Comparison of ENCODE assay signal across 26 cellular contexts in genomic region chr1:24081190-24081589, GRCh38. TPM values are rescaled to one million over a fixed set of nuclear protein-coding genes. Genes with fewer than 3 reads are reported as not detected.
"Had no signal": no experiment of that assay in that cellular context is flagged by ENCODE, and none has a peak within 500 bp of the region (broad histone marks: within the 10 kb centered on the region; RNA-seq: fewer than 3 reads in every experiment).

No MANE protein-coding gene starts in this region.

- H3K27ac Mint-ChIP-seq: activated CD8-positive, alpha-beta memory T cell treated with anti-CD3 and anti-CD28 coated beads, Interleukin-2, amount 10 ng/mL, durations not matched to agents 7 days and 5 days; activated naive CD4-positive, alpha-beta T cell treated with anti-CD3 and anti-CD28 coated beads, Interleukin-2, amount 50 U/mL, for 72 hours; activated naive CD8-positive, alpha-beta T cell treated with anti-CD3 and anti-CD28 coated beads, Interleukin-2, amount 50 U/mL, for 24 hours; activated T-cell treated with anti-CD3 and anti-CD28 coated beads, Interleukin-2, amount 50 U/mL, for 24 hours; T-helper 17 cell; WTC11 had no signal

- H3K36me3 ChIP-seq: ascending aorta, MG63, Peyer's patch had no signal

- H3K27ac ChIP-seq: ascending aorta, Peyer's patch, RWPE1 had no signal

- H3K9me3 ChIP-seq: ascending aorta, MG63, Peyer's patch had no signal

- DNase-seq: activated CD4-positive, alpha-beta T cell treated with anti-CD3 and anti-CD28 coated beads for 48 hours; activated CD4-positive, alpha-beta T cell treated with anti-CD3 and anti-CD28 coated beads, Interleukin-2, amount 50 U/mL, for 48 hours; activated CD4-positive, CD25-positive, alpha-beta regulatory T cell treated with anti-CD3 and anti-CD28 coated beads, Interleukin-2, amount 50 U/mL, for 72 hours; activated CD8-positive, alpha-beta memory T cell treated with anti-CD3 and anti-CD28 coated beads, Interleukin-2, amount 10 ng/mL, durations not matched to agents 7 days and 5 days; activated effector memory CD4-positive, alpha-beta T cell treated with anti-CD3 and anti-CD28 coated beads, Interleukin-2, amount 50 U/mL, for 16 hours; activated naive CD4-positive, alpha-beta T cell treated with Interleukin-2 at 50 U/mL for 16 hours; activated naive CD8-positive, alpha-beta T cell treated with anti-CD3 and anti-CD28 coated beads, Interleukin-2, amount 50 U/mL, for 24 hours; activated T-cell treated with anti-CD3 and anti-CD28 coated beads, Interleukin-2, amount 50 U/mL, for 24 hours; amniotic stem cell; MG63; NCI-H1105; NCI-H1436; NCI-H1694 treated with DMSO at 0.1 percent for 48 hours; NCI-H2081; NCI-H510A treated with DMSO at 0.1 percent for 48 hours; NCI-H69; Peyer's patch; SHP77 treated with DMSO at 0.1 percent for 48 hours; T-helper 17 cell; T-helper 9 cell had no signal

- H3K9me3 Mint-ChIP-seq: activated naive CD4-positive, alpha-beta T cell treated with anti-CD3 and anti-CD28 coated beads, Interleukin-2, amount 50 U/mL, for 72 hours; activated naive CD8-positive, alpha-beta T cell treated with anti-CD3 and anti-CD28 coated beads, Interleukin-2, amount 50 U/mL, for 24 hours; activated T-cell treated with anti-CD3 and anti-CD28 coated beads, Interleukin-2, amount 50 U/mL, for 24 hours; WTC11 had no signal

- H3K27me3 Mint-ChIP-seq: activated naive CD8-positive, alpha-beta T cell treated with anti-CD3 and anti-CD28 coated beads, Interleukin-2, amount 50 U/mL, for 24 hours had no signal

- H3K4me1 ChIP-seq: ascending aorta, Peyer's patch had no signal

- H3K27me3 ChIP-seq: ascending aorta, MG63, Peyer's patch had no signal

- ATAC-seq: activated CD8-positive, alpha-beta memory T cell treated with anti-CD3 and anti-CD28 coated beads, Interleukin-2, amount 10 ng/mL, durations not matched to agents 7 days and 5 days; activated naive CD4-positive, alpha-beta T cell treated with anti-CD3 and anti-CD28 coated beads, Interleukin-2, amount 50 U/mL, for 72 hours; activated naive CD8-positive, alpha-beta T cell treated with anti-CD3 and anti-CD28 coated beads, Interleukin-2, amount 50 U/mL, for 24 hours; T-helper 17 cell; WTC11 had no signal

- H3K36me3 Mint-ChIP-seq: activated CD8-positive, alpha-beta memory T cell treated with anti-CD3 and anti-CD28 coated beads, Interleukin-2, amount 10 ng/mL, durations not matched to agents 7 days and 5 days; activated naive CD4-positive, alpha-beta T cell treated with anti-CD3 and anti-CD28 coated beads, Interleukin-2, amount 50 U/mL, for 72 hours; brain; WTC11 had no signal

- H3K4me3 ChIP-seq: ascending aorta, MG63, Peyer's patch had no signal

- H3K4me1 Mint-ChIP-seq: activated CD8-positive, alpha-beta memory T cell treated with anti-CD3 and anti-CD28 coated beads, Interleukin-2, amount 10 ng/mL, durations not matched to agents 7 days and 5 days; activated naive CD8-positive, alpha-beta T cell treated with anti-CD3 and anti-CD28 coated beads, Interleukin-2, amount 50 U/mL, for 24 hours; brain; T-helper 17 cell had no signal

- H3K4me3 Mint-ChIP-seq: activated CD8-positive, alpha-beta memory T cell treated with anti-CD3 and anti-CD28 coated beads, Interleukin-2, amount 10 ng/mL, durations not matched to agents 7 days and 5 days; activated naive CD8-positive, alpha-beta T cell treated with anti-CD3 and anti-CD28 coated beads, Interleukin-2, amount 50 U/mL, for 24 hours; activated T-cell treated with anti-CD3 and anti-CD28 coated beads, Interleukin-2, amount 50 U/mL, for 24 hours; brain; T-helper 17 cell; WTC11 had no signal

RNA-seq across cellular contexts. Expression of gene MYOM3, which starts 30.7 kb away (rescaled TPM):
- total RNA-seq: activated CD8-positive, alpha-beta memory T cell treated with anti-CD3 and anti-CD28 coated beads, Interleukin-2, amount 10 ng/mL, durations not matched to agents 7 days and 5 days; activated naive CD4-positive, alpha-beta T cell treated with anti-CD3 and anti-CD28 coated beads, Interleukin-2, amount 50 U/mL, for 72 hours; SK-MEL-5; T-helper 17 cell had no signal
